In genomic region chr4:72567821-72568620, GRCh38 we compare ENCODE assay signal across 8 cellular contexts. TPM values are rescaled to one million over a fixed set of nuclear protein-coding genes. Genes with fewer than 3 reads are reported as not detected.
A peak's percentile ranks its signal among the peaks of the same experiment; 100 is the strongest.
DNase-seq lines count a peak whose midpoint lies in the region; ATAC-seq, FAIRE-seq and TF ChIP-seq lines count a peak whose summit lies in the region.

No MANE protein-coding gene starts in this region.

- no peaks in the 10 kb centered on the region for H3K36me3 ChIP-seq in PC-9 (ENCODE audit: low read depth)
- no peaks in the 10 kb centered on the region for H3K36me3 ChIP-seq in bronchial epithelial cell (ENCODE audit: control insufficient read depth, insufficient read depth, low read length)
- H3K36me3 ChIP-seq in skeletal muscle satellite cell (ENCODE audit: insufficient read depth, low read length): no peaks in the 10 kb centered on the region

- H3K4me3 ChIP-seq in PC-9 (peak overlapping the region; percentile 65), bronchial epithelial cell (ENCODE audit: low read depth, low read length) (peak overlapping the region; percentile 54), skeletal muscle satellite cell (ENCODE audit: low read length) (peak overlapping the region; percentile 74)

- H3K27me3 Mint-ChIP-seq in HFFc6 (ENCODE audit: insufficient read depth): peaks cover 13% of the 10 kb centered on the region

- H4K20me1 ChIP-seq in PC-9 (ENCODE audit: insufficient read depth): no peaks in the 10 kb centered on the region

- peak overlapping the region; percentile 82 for H2AFZ ChIP-seq in PC-9

- BruUV-seq in PC-9 (replicated peaks; lab: Mats Ljungman, UMichigan): no TSS peak

- peaks cover 6% of the 10 kb centered on the region; the same call in 1 of the 2 replicates for H3K4me1 ChIP-seq in PC-9 (replicated peaks; ENCODE audit: insufficient read depth)
- H3K4me1 ChIP-seq in skeletal muscle satellite cell (ENCODE audit: control insufficient read depth, insufficient read depth, low read length): no peaks in the 10 kb centered on the region

- no peaks in the 10 kb centered on the region for H3K9me3 ChIP-seq in PC-9 (ENCODE audit: insufficient read depth, low read depth)
- no peaks in the 10 kb centered on the region for H3K9me3 ChIP-seq in skeletal muscle satellite cell (replicated peaks; ENCODE audit: low read length)

- no peaks in the 10 kb centered on the region for H3K9me2 ChIP-seq in PC-9 (ENCODE audit: insufficient read depth)

- no peak for ATAC-seq in GM19328 (IDR thresholded peaks at IDR 0.05; ENCODE audit: unreplicated experiment)

- H3K27ac Mint-ChIP-seq in HFFc6: no peak overlapping the region

- H3K4me2 ChIP-seq in PC-9: peak overlapping the region; percentile 99
- H3K4me2 ChIP-seq in skeletal muscle satellite cell (ENCODE audit: low read length): peak overlapping the region; percentile 100

- H3F3A ChIP-seq in PC-9 (ENCODE audit: insufficient read depth, low read depth): no peaks in the 10 kb centered on the region

- peak overlapping the region; percentile 29 for H3K9ac ChIP-seq in skeletal muscle satellite cell (ENCODE audit: low read depth, low read length)

- intact Hi-C loops in PC-9 (cut with micrococcal nuclease; ENCODE audit: unreplicated experiment): no loop called here

- peak overlapping the region; percentile 94 for H3K4me3 Mint-ChIP-seq in HFFc6

- H3K9me3 Mint-ChIP-seq in HFFc6: no peaks in the 10 kb centered on the region

- CTCF ChIA-PET in PC-9 (lab: Charles Lee): no interaction called here

- peak; percentile 49 for TF ChIP-seq CTCF in HFFc6 (IDR thresholded peaks at IDR 0.05)
- no peak; the same call in 1 of the 2 replicates for TF ChIP-seq CTCF in PC-9 (conservative IDR thresholded peaks at IDR 0.05)
- peak; percentile 55 for TF ChIP-seq CTCF in bronchial epithelial cell (IDR thresholded peaks at IDR 0.05; ENCODE audit: insufficient read depth, low read length, severe bottlenecking)

- no peaks in the 10 kb centered on the region for H3K36me3 Mint-ChIP-seq in HFFc6 (ENCODE audit: low read depth)

- H3K4me1 Mint-ChIP-seq in HFFc6 (ENCODE audit: low read depth): peaks cover 24% of the 10 kb centered on the region

- POLR2A ChIA-PET in PC-9 (lab: Charles Lee; ENCODE audit: unreplicated experiment): interaction anchor here (0.7 kb wide), 2 partner anchors 1488 to 1653 kb away, joined by 4 to 5 read pairs; no protein-coding TSS in a partner anchor

- H3K79me2 ChIP-seq in PC-9 (ENCODE audit: low read depth): no peaks in the 10 kb centered on the region

- no peaks in the 10 kb centered on the region for H3K27me3 ChIP-seq in PC-9 (ENCODE audit: insufficient read depth, low read depth)
- no peaks in the 10 kb centered on the region for H3K27me3 ChIP-seq in bronchial epithelial cell (ENCODE audit: control insufficient read depth, insufficient read depth, low read length)
- peaks cover 3% of the 10 kb centered on the region for H3K27me3 ChIP-seq in skeletal muscle satellite cell (ENCODE audit: control insufficient read depth, insufficient read depth, low read length)

- no peak overlapping the region for H3K27ac ChIP-seq in PC-9

- no peak for FAIRE-seq in bronchial epithelial cell (lab: Jason Lieb, UNC)

- DNase-seq in NCI-H2029 (lab: John Stamatoyannopoulos, UW) (peak; percentile 3), NCI-H2029 treated with DMSO at 0.1 percent for 48 hours (lab: John Stamatoyannopoulos, UW) (no peak), HFFc6 (peak; percentile 37), PC-9 (peak; percentile 40 to 52), bronchial epithelial cell (ENCODE audit: low read depth) (peak; percentile 73), iPS-NIHi7 (ENCODE audit: extremely low spot score) (peak; percentile 83)

RNA-seq across cellular contexts. Expression of gene ADAMTS3, which starts 1.0 kb away (rescaled TPM):
- total RNA-seq in HFFc6 (2021; fragmentation: NEBNext Ultra II Directional; extraction: Animal tissue kit (Norgen Biotek cat#: 25700)): under 1 TPM in 2 of 6 experiments, not detected in 4; 0.03 to 0.19 TPM
- 0.30 and 0.76 TPM in 2 replicates for total RNA-seq in PC-9 (2021)
- total RNA-seq in bronchial epithelial cell: 0.13 and 0.79 TPM in 2 replicates
- 0.51 and 0.87 TPM in 2 replicates for total RNA-seq in skeletal muscle satellite cell (2012; rRNA removed)
